8 cellular contexts compared by ENCODE assay signal in genomic region chr21:42878993-42879787, GRCh38. TPM values are rescaled to one million over a fixed set of nuclear protein-coding genes. Genes with fewer than 3 reads are reported as not detected.
A peak's percentile ranks its signal among the peaks of the same experiment; 100 is the strongest.
DNase-seq lines count a peak whose midpoint lies in the region; ATAC-seq and TF ChIP-seq lines count a peak whose summit lies in the region.

A gene with protein sequence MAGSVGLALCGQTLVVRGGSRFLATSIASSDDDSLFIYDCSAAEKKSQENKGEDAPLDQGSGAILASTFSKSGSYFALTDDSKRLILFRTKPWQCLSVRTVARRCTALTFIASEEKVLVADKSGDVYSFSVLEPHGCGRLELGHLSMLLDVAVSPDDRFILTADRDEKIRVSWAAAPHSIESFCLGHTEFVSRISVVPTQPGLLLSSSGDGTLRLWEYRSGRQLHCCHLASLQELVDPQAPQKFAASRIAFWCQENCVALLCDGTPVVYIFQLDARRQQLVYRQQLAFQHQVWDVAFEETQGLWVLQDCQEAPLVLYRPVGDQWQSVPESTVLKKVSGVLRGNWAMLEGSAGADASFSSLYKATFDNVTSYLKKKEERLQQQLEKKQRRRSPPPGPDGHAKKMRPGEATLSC (minus strand): TSS chr21:42879539. CDS start chr21:42879495, 44 bp downstream.

- no peaks in the 10 kb centered on the region for H3F3A ChIP-seq in Loucy (ENCODE audit: low read depth)

- peak within 1 kb of the TSS; percentile 91 for H3K4me3 Mint-ChIP-seq in activated T-helper 2 cell treated with anti-CD3 and anti-CD28 coated beads, Interferon-gamma antibody, Interleukin-2, Interleukin-4, amounts not matched to agents 10 μg/mL and 5 μg/mL and 100 μg/mL, durations not matched to agents 14 hours and 24 hours and 36 hours (ENCODE audit: low read depth)
- H3K4me3 Mint-ChIP-seq in naive thymus-derived CD8-positive, alpha-beta T cell, result peak within 1 kb of the TSS; percentile 90 to 98 (median 94)
- H3K4me3 Mint-ChIP-seq in stimulated activated naive B cell treated with anti-CD40 and anti-IgM and Interleukin-4, amounts not matched to agents 10 μg/mL and 1 μg/mL and 100 μg/mL, for 72 hours, result peak within 1 kb of the TSS; percentile 94 to 99

- H3K27me3 ChIP-seq in H7 (ENCODE audit: control insufficient read depth, insufficient read depth, low read length) (no peaks in the 10 kb centered on the region), Loucy (ENCODE audit: insufficient read depth, low read length, poor library complexity, severe bottlenecking) (no peaks in the 10 kb centered on the region), RWPE2 (ENCODE audit: insufficient read depth, poor library complexity, severe bottlenecking) (no peaks in the 10 kb centered on the region)

- H3K4me2 ChIP-seq in Loucy (ENCODE audit: low read depth, low read length, poor library complexity, severe bottlenecking), result peak within 1 kb of the TSS; percentile 80

- H3K4me1 ChIP-seq in Loucy (ENCODE audit: insufficient read depth, low read length, poor library complexity, severe bottlenecking), result peaks cover 18% of the 10 kb centered on the region
- H3K4me1 ChIP-seq in RWPE2 (ENCODE audit: insufficient read depth, poor library complexity, severe bottlenecking), result peaks cover 10% of the 10 kb centered on the region

- peaks cover 30% of the 10 kb centered on the region for H3K36me3 Mint-ChIP-seq in activated T-helper 2 cell treated with anti-CD3 and anti-CD28 coated beads, Interferon-gamma antibody, Interleukin-2, Interleukin-4, amounts not matched to agents 10 μg/mL and 5 μg/mL and 100 μg/mL, durations not matched to agents 14 hours and 24 hours and 36 hours (ENCODE audit: low read depth)
- H3K36me3 Mint-ChIP-seq in naive thymus-derived CD8-positive, alpha-beta T cell, result peaks cover 0 to 28% (median 3%) of the 10 kb centered on the region in 3 donors
- H3K36me3 Mint-ChIP-seq in stimulated activated naive B cell treated with anti-CD40 and anti-IgM and Interleukin-4, amounts not matched to agents 10 μg/mL and 1 μg/mL and 100 μg/mL, for 72 hours, result peaks cover 17 to 51% of the 10 kb centered on the region in 2 donors

- intact Hi-C loops in activated T-helper 2 cell treated with anti-CD3 and anti-CD28 coated beads, Interferon-gamma antibody, Interleukin-2, Interleukin-4, amounts not matched to agents 10 μg/mL and 5 μg/mL and 100 μg/mL, durations not matched to agents 14 hours and 24 hours and 36 hours (cut with micrococcal nuclease), result loop anchor here (1.0 kb wide), 2 partner anchors 13 to 95 kb away; partner anchors contain the start of gene PKNOX1

- H3K9me3 Mint-ChIP-seq in activated T-helper 2 cell treated with anti-CD3 and anti-CD28 coated beads, Interferon-gamma antibody, Interleukin-2, Interleukin-4, amounts not matched to agents 10 μg/mL and 5 μg/mL and 100 μg/mL, durations not matched to agents 14 hours and 24 hours and 36 hours, result no peaks in the 10 kb centered on the region
- no peaks in the 10 kb centered on the region for H3K9me3 Mint-ChIP-seq in naive thymus-derived CD8-positive, alpha-beta T cell
- H3K9me3 Mint-ChIP-seq in stimulated activated naive B cell treated with anti-CD40 and anti-IgM and Interleukin-4, amounts not matched to agents 10 μg/mL and 1 μg/mL and 100 μg/mL, for 72 hours, result no peaks in the 10 kb centered on the region

- peaks cover 46% of the 10 kb centered on the region for H3K79me2 ChIP-seq in Loucy (ENCODE audit: insufficient read depth, low read length)

- ATAC-seq in RWPE2 (ENCODE audit: low read depth), result peak; percentile 92
- peak; percentile 92 to 93 for ATAC-seq in naive thymus-derived CD8-positive, alpha-beta T cell
- peak; percentile 92 to 95 for ATAC-seq in stimulated activated naive B cell treated with anti-CD40 and anti-IgM and Interleukin-4, amounts not matched to agents 10 μg/mL and 1 μg/mL and 100 μg/mL, for 72 hours (replicated peaks)

- H3K27ac ChIP-seq in RWPE2 (ENCODE audit: poor library complexity, severe bottlenecking), result peak within 1 kb of the TSS; percentile 74

- H3K27ac Mint-ChIP-seq in activated T-helper 2 cell treated with anti-CD3 and anti-CD28 coated beads, Interferon-gamma antibody, Interleukin-2, Interleukin-4, amounts not matched to agents 10 μg/mL and 5 μg/mL and 100 μg/mL, durations not matched to agents 14 hours and 24 hours and 36 hours, result peak within 1 kb of the TSS; percentile 92
- H3K27ac Mint-ChIP-seq in naive thymus-derived CD8-positive, alpha-beta T cell, result peak within 1 kb of the TSS; percentile 96 to 100 (median 99)
- H3K27ac Mint-ChIP-seq in stimulated activated naive B cell treated with anti-CD40 and anti-IgM and Interleukin-4, amounts not matched to agents 10 μg/mL and 1 μg/mL and 100 μg/mL, for 72 hours, result peak within 1 kb of the TSS; percentile 99

- H3K27me3 Mint-ChIP-seq in activated T-helper 2 cell treated with anti-CD3 and anti-CD28 coated beads, Interferon-gamma antibody, Interleukin-2, Interleukin-4, amounts not matched to agents 10 μg/mL and 5 μg/mL and 100 μg/mL, durations not matched to agents 14 hours and 24 hours and 36 hours (ENCODE audit: low read depth), result no peaks in the 10 kb centered on the region
- peaks cover 0 to 2% (median 0%) of the 10 kb centered on the region in 5 donors for H3K27me3 Mint-ChIP-seq in naive thymus-derived CD8-positive, alpha-beta T cell
- no peaks in the 10 kb centered on the region for H3K27me3 Mint-ChIP-seq in stimulated activated naive B cell treated with anti-CD40 and anti-IgM and Interleukin-4, amounts not matched to agents 10 μg/mL and 1 μg/mL and 100 μg/mL, for 72 hours

- no peaks in the 10 kb centered on the region for H3K9me2 ChIP-seq in Loucy (replicated peaks; ENCODE audit: low read depth, low read length)

- peaks cover 14% of the 10 kb centered on the region for H3K4me1 Mint-ChIP-seq in activated T-helper 2 cell treated with anti-CD3 and anti-CD28 coated beads, Interferon-gamma antibody, Interleukin-2, Interleukin-4, amounts not matched to agents 10 μg/mL and 5 μg/mL and 100 μg/mL, durations not matched to agents 14 hours and 24 hours and 36 hours (ENCODE audit: low read depth)
- H3K4me1 Mint-ChIP-seq in naive thymus-derived CD8-positive, alpha-beta T cell, result peaks cover 13 to 30% (median 27%) of the 10 kb centered on the region in 4 donors
- peaks cover 18 to 32% of the 10 kb centered on the region in 2 donors for H3K4me1 Mint-ChIP-seq in stimulated activated naive B cell treated with anti-CD40 and anti-IgM and Interleukin-4, amounts not matched to agents 10 μg/mL and 1 μg/mL and 100 μg/mL, for 72 hours

- peaks cover 17% of the 10 kb centered on the region for H4K20me1 ChIP-seq in Loucy (ENCODE audit: insufficient read depth, low read length, poor library complexity, severe bottlenecking)

- peak within 1 kb of the TSS; percentile 92 for H2AFZ ChIP-seq in Loucy (ENCODE audit: low read length)

- H3K36me3 ChIP-seq in H7 (replicated peaks; ENCODE audit: control insufficient read depth, insufficient read depth, low read length), result peaks cover 7% of the 10 kb centered on the region
- peaks cover 5% of the 10 kb centered on the region; the same call in 1 of the 2 replicates for H3K36me3 ChIP-seq in Loucy (ENCODE audit: insufficient read depth, low read length)
- H3K36me3 ChIP-seq in RWPE2 (ENCODE audit: low read depth), result peaks cover 31% of the 10 kb centered on the region

- POLR2A ChIA-PET in naive thymus-derived CD8-positive, alpha-beta T cell (lab: Charles Lee), result interaction anchor here (4.3 kb wide), 1 partner anchor 14 kb away, joined by 31 read pairs; the partner anchor contains the start of gene NDUFV3

- TF ChIP-seq CTCF in Loucy (conservative IDR thresholded peaks at IDR 0.05; ENCODE audit: low read length), result no peak
- TF ChIP-seq CTCF in RWPE2 (IDR thresholded peaks at IDR 0.05; ENCODE audit: poor library complexity, severe bottlenecking), result no peak
- TF ChIP-seq CTCF in fibroblast of mammary gland (conservative IDR thresholded peaks at IDR 0.05; ENCODE audit: control insufficient read depth, insufficient read depth, low read depth, low read length), result no peak

- DNase-seq in ELR (ENCODE audit: low read depth), result peak; percentile 96
- DNase-seq in H7, result peak; percentile 99
- DNase-seq in RWPE2 (ENCODE audit: low spot score), result peak; percentile 95
- DNase-seq in activated T-helper 2 cell treated with anti-CD3 and anti-CD28 coated beads, Interferon-gamma antibody, Interleukin-2, Interleukin-4, amounts not matched to agents 10 μg/mL and 5 μg/mL and 100 μg/mL, durations not matched to agents 14 hours and 24 hours and 36 hours (ENCODE audit: low spot score), result peak; percentile 99
- DNase-seq in fibroblast of mammary gland (ENCODE audit: low read depth), result peak; percentile 96
- DNase-seq in naive thymus-derived CD8-positive, alpha-beta T cell, result peak; percentile 92 to 100 (median 99)
- peak; percentile 98 for DNase-seq in stimulated activated naive B cell treated with anti-CD40 and anti-IgM and Interleukin-4, amounts not matched to agents 10 μg/mL and 1 μg/mL and 100 μg/mL, for 72 hours

- H3K4me3 ChIP-seq in H7 (ENCODE audit: insufficient read depth, low read depth, low read length), result peak within 1 kb of the TSS; percentile 98
- H3K4me3 ChIP-seq in Loucy (ENCODE audit: low read length, poor library complexity, severe bottlenecking), result peak within 1 kb of the TSS; percentile 84
- peak within 1 kb of the TSS; percentile 81 for H3K4me3 ChIP-seq in RWPE2 (ENCODE audit: severe bottlenecking)
- H3K4me3 ChIP-seq in fibroblast of mammary gland (ENCODE audit: control insufficient read depth, low read depth, low read length), result peak within 1 kb of the TSS; percentile 91

- peak within 1 kb of the TSS; percentile 90 for H3K9ac ChIP-seq in Loucy (ENCODE audit: low read depth, low read length, poor library complexity, severe bottlenecking)

- H3K9me3 ChIP-seq in Loucy (ENCODE audit: insufficient read depth, low read depth, low read length), result no peaks in the 10 kb centered on the region
- H3K9me3 ChIP-seq in RWPE2 (ENCODE audit: severe bottlenecking), result no peaks in the 10 kb centered on the region

RNA-seq across cellular contexts. Expression of the gene that starts here (rescaled TPM):
- 12.9 and 15.3 TPM in 2 replicates for total RNA-seq in H7 (2014; rRNA removed; shearing (Covaris generic))
- total RNA-seq in activated T-helper 2 cell treated with anti-CD3 and anti-CD28 coated beads, Interferon-gamma antibody, Interleukin-2, Interleukin-4, amounts not matched to agents 10 μg/mL and 5 μg/mL and 100 μg/mL, durations not matched to agents 14 hours and 24 hours and 36 hours, result 62.2 and 65.6 TPM in 2 replicates
- total RNA-seq in naive thymus-derived CD8-positive, alpha-beta T cell, result 10 to 100 TPM; 30.0 to 32.6 TPM
- 1 to 10 TPM; 6.9 to 9.9 (median 9.3) TPM for polyA plus RNA-seq in naive thymus-derived CD8-positive, alpha-beta T cell

Comparison
In these comparisons a context has a peak if more than half of its experiments do, and no peak if none do; other contexts are left out.
1. Peak in every context shown above with its lines: DNase-seq, ATAC-seq, H3K4me3 ChIP-seq and H3K27ac ChIP-seq.